ENCODE assay signal across 1 cellular context in the genomic region with DNA sequence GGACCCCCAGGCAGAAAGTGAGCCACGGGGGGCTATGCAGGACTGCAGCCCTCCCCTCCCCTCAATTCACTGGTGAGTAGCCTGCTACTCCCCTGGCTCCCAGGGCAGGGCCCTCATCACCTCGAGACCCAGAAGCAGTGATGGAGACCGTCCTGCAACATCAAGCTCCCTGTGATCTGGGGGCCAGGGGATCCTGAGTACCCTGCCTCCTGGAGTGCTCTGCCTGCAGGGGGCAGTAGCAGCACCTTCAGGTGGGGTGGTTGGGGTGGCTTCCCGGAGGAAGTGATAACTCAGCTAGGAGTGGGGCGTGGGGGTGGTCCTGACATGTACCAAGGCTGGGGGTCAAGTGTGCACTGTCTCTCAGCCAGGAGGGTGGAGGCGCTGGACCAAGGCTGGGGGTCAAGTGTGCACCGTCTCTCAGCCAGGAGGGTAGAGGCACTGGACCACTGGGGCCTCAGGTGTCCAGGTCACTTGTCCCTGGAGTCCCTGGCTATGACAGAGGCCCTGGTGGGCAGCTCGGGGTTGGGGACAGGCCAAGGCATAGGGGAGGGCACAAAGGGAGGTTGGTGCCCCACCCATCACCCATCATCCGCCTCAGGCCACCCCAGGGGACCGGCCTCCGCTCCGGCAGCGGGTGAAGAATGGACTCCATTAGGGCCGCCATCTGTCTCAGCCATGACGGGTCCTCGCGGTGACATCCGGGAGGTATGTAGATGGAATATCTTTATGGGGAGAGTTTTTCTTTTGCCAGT.
TF ChIP-seq lines count a peak whose summit lies in the region.

No MANE protein-coding gene starts in this region.

TF ChIP-seq in GM12878, 131 proteins besides CTCF, POLR2A, EP300 and RAD21:
- TF ChIP-seq RB1 (IDR thresholded peaks at IDR 0.05; ENCODE audit: borderline replicate concordance) (no peak), YY1 (IDR thresholded peaks at IDR 0.05; ENCODE audit: low read depth, low read length) (no peak), IKZF1 (conservative IDR thresholded peaks at IDR 0.05) (no peak), TCF7 (IDR thresholded peaks at IDR 0.05; ENCODE audit: borderline replicate concordance) (no peak), EED (IDR thresholded peaks at IDR 0.05; ENCODE audit: low read depth) (no peak), E2F4 (IDR thresholded peaks at IDR 0.05; ENCODE audit: low read depth, low read length) (no peak), GABPA (IDR thresholded peaks at IDR 0.05; ENCODE audit: low read depth) (no peak)
